ENCODE assay signal across 8 cellular contexts in the genomic region with DNA sequence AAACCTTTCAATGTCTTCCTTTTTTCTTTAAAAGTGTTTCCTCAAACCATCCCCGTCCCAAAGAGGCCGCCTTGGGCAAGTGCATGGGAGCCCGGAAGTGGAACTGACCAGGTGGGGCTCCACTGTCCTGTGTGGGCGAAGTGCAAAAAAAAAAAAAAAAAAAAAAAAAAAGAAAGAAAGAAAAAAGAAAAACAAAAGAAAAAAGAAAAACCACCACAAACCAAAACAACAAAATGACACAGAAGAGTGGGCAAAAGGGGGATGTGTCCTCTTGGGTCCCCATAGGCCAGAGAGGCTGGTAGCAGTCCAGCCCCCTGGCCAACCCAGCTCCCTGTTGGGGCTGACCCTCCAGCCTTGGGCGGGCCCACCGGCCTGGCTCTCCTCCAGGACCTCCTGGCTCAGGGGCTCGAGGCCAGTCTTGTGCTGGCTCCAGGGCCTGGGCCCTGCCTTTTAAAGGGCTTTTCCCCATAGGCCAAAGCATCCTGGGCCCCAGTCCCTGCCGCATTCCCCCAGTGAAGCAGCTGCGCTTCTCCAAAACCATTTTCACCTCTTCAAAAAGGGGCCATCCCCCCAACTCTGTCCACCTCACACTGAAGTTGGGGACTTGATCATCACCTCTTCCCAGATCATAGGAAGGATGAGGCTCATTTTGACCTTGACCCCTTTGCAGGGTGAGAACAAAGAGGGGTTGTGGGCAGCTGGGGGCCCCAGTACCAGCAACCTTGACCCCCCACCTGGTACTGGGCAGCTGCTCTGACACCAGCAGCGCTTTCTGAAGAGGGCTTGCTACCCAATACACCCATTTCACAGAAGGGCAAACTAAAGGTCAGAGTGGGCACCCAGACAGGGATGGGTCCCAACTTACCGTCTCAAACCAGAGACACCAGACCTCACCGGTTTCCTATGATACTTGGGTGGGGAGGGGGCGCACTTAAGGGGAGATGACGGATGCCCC. TPM values are rescaled to one million over a fixed set of nuclear protein-coding genes. Genes with fewer than 3 reads are reported as not detected.
DNase-seq lines count a peak whose midpoint lies in the region; ATAC-seq, FAIRE-seq and TF ChIP-seq lines count a peak whose summit lies in the region.

No MANE protein-coding gene starts in this region.

- no peak overlapping the region for H2AFZ ChIP-seq in neural progenitor cell (replicated peaks)

- peak; percentile 11 for TF ChIP-seq POLR2A in GM18505 (IDR thresholded peaks at IDR 0.05; ENCODE audit: borderline replicate concordance, extremely low read depth, insufficient read depth, insufficient read length)

- peaks cover 31 to 48% (median 39%) of the 10 kb centered on the region in 11 experiments for H3K36me3 ChIP-seq in BLaER1 treated with 17β-estradiol and CSF1 and Interleukin-3, amounts not matched to agents 10 nM and 100 nM
- H3K36me3 ChIP-seq in neural progenitor cell: no peaks in the 10 kb centered on the region

- TF ChIP-seq CTCF in neural progenitor cell (IDR thresholded peaks at IDR 0.05) (no peak), GM13977 (IDR thresholded peaks at IDR 0.05; ENCODE audit: extremely low read depth, insufficient read depth, missing control alignments) (no peak)

- H3K27ac ChIP-seq in BLaER1 treated with 17β-estradiol and CSF1 and Interleukin-3, amounts not matched to agents 10 nM and 100 nM: peak overlapping the region in 3 of 11 experiments; percentile 2 to 20 (median 13); a peak in 1 of 22 replicates
- no peak overlapping the region for H3K27ac ChIP-seq in neural progenitor cell

- no peaks in the 10 kb centered on the region for H3K9me3 Mint-ChIP-seq in neural progenitor cell

- H3K4me3 ChIP-seq in BLaER1 treated with 17β-estradiol and CSF1 and Interleukin-3, amounts not matched to agents 10 nM and 100 nM: no peak overlapping the region
- H3K4me3 ChIP-seq in neural progenitor cell: no peak overlapping the region

- peaks cover 33% of the 10 kb centered on the region for H3F3A ChIP-seq in neural progenitor cell (ENCODE audit: low read depth)

- H3K4me3 Mint-ChIP-seq in neural progenitor cell: no peak overlapping the region

- no peak for ATAC-seq in GM18505 (IDR thresholded peaks at IDR 0.05; ENCODE audit: unreplicated experiment)
- ATAC-seq in GM19397 (IDR thresholded peaks at IDR 0.05; ENCODE audit: unreplicated experiment): no peak

- peaks cover 3% of the 10 kb centered on the region for H3K79me2 ChIP-seq in neural progenitor cell (ENCODE audit: low read depth)

- peak overlapping the region in 5 of 11 experiments; percentile 13 to 44 (median 17); a peak in 3 of 22 replicates for H3K9ac ChIP-seq in BLaER1 treated with 17β-estradiol and CSF1 and Interleukin-3, amounts not matched to agents 10 nM and 100 nM
- H3K9ac ChIP-seq in neural progenitor cell: no peak overlapping the region

- peak overlapping the region in 9 of 11 experiments; percentile 5 to 50 (median 26); a peak in 13 of 22 replicates for H3K4me2 ChIP-seq in BLaER1 treated with 17β-estradiol and CSF1 and Interleukin-3, amounts not matched to agents 10 nM and 100 nM
- peak overlapping the region; percentile 11 for H3K4me2 ChIP-seq in neural progenitor cell

- H3K27me3 Mint-ChIP-seq in neural progenitor cell (ENCODE audit: insufficient read depth, low read depth): peaks cover 16% of the 10 kb centered on the region

- peaks cover 65 to 86% (median 71%) of the 10 kb centered on the region in 11 experiments for H4K20me1 ChIP-seq in BLaER1 treated with 17β-estradiol and CSF1 and Interleukin-3, amounts not matched to agents 10 nM and 100 nM
- H4K20me1 ChIP-seq in neural progenitor cell (ENCODE audit: low read depth): peaks cover 91% of the 10 kb centered on the region

- FAIRE-seq in RCC 7860 (lab: Jason Lieb, UNC): no peak

- DNase-seq in cerebellar cortex (ENCODE audit: low spot score) (peak; percentile 70), neural progenitor cell (ENCODE audit: low spot score) (peak; percentile 39), GM13977 (ENCODE audit: low spot score) (no peak), activated gamma-delta T cell treated with Interleukin-2 at 50 U/mL for 16 hours (no peak), RCC 7860 (ENCODE audit: low spot score) (no peak)

- peaks cover 39% of the 10 kb centered on the region for H3K4me1 Mint-ChIP-seq in neural progenitor cell

- no peaks in the 10 kb centered on the region for H3K27me3 ChIP-seq in BLaER1 treated with 17β-estradiol and CSF1 and Interleukin-3, amounts not matched to agents 10 nM and 100 nM
- H3K27me3 ChIP-seq in neural progenitor cell: no peaks in the 10 kb centered on the region

- in situ Hi-C loops in GM13977 (cut with MboI; ENCODE audit: low pct_unique_long_range_greater_than_20kb, low sequenced_read_pairs, unreplicated experiment): no loop called here

- H3K27ac Mint-ChIP-seq in neural progenitor cell: no peak overlapping the region

- no peaks in the 10 kb centered on the region for H3K9me3 ChIP-seq in BLaER1 treated with 17β-estradiol and CSF1 and Interleukin-3, amounts not matched to agents 10 nM and 100 nM (replicated peaks in 1 of 11)
- H3K9me3 ChIP-seq in neural progenitor cell (ENCODE audit: low read depth): no peaks in the 10 kb centered on the region

- H3K36me3 Mint-ChIP-seq in neural progenitor cell: peaks cover 2% of the 10 kb centered on the region

- peaks cover 51 to 67% (median 58%) of the 10 kb centered on the region in 10 experiments for H3K4me1 ChIP-seq in BLaER1 treated with 17β-estradiol and CSF1 and Interleukin-3, amounts not matched to agents 10 nM and 100 nM
- peaks cover 38% of the 10 kb centered on the region for H3K4me1 ChIP-seq in neural progenitor cell

RNA-seq across cellular contexts. Expression of gene CBX6, which starts 9.4 kb away (rescaled TPM):
- 14.0 and 29.7 TPM in 2 replicates for total RNA-seq in neural progenitor cell (ENCODE audit: low replicate concordance)

RNA-seq across cellular contexts. Expression of gene NPTXR, which starts 18.8 kb away (rescaled TPM):
- total RNA-seq in neural progenitor cell (ENCODE audit: low replicate concordance): 0.99 and 2.5 TPM in 2 replicates

Comparison
In these comparisons a context has a peak if more than half of its experiments do, and no peak if none do; other contexts are left out.
1. DNase-seq: peak in cerebellar cortex (single experiment) and neural progenitor cell (single experiment); none in GM13977 (single experiment), activated gamma-delta T cell treated with Interleukin-2 at 50 U/mL for 16 hours (single experiment) and RCC 7860 (single experiment).